In genomic region chr3:128152419-128153155, GRCh38 we compare ENCODE assay signal across 8 cellular contexts. TPM values are rescaled to one million over a fixed set of nuclear protein-coding genes. Genes with fewer than 3 reads are reported as not detected.
DNase-seq lines count a peak whose midpoint lies in the region; ATAC-seq and TF ChIP-seq lines count a peak whose summit lies in the region.

No MANE protein-coding gene starts in this region.

- ATAC-seq in CD4-positive, alpha-beta T cell (ENCODE audit: poor library complexity) = peak; percentile 76
- ATAC-seq in GM21447 (IDR thresholded peaks at IDR 0.05; ENCODE audit: unreplicated experiment) (no peak), GM21526 (IDR thresholded peaks at IDR 0.05; ENCODE audit: low FRiP score, unreplicated experiment) (no peak)

- peaks cover 8% of the 10 kb centered on the region for H3F3A ChIP-seq in SU-DHL-6 (ENCODE audit: insufficient read depth)

- peaks cover 40% of the 10 kb centered on the region for H3K4me1 Mint-ChIP-seq in CD4-positive, alpha-beta T cell (ENCODE audit: low read depth)
- H3K4me1 Mint-ChIP-seq in H9 = peaks cover 2 to 7% of the 10 kb centered on the region in 2 experiments

- no peak overlapping the region for H3K56ac ChIP-seq in H9 (ENCODE audit: insufficient read length, low read depth, low read length)

- no peaks in the 10 kb centered on the region for H3K23me2 ChIP-seq in H9 (ENCODE audit: insufficient read length, low read depth, low read length, poor library complexity, severe bottlenecking)

- H3K4ac ChIP-seq in H9 (ENCODE audit: low read depth, low read length) = no peak overlapping the region

- H3K18ac ChIP-seq in H9 (ENCODE audit: insufficient read length, low read depth, low read length) = no peak overlapping the region

- H4K20me1 ChIP-seq in H9 (ENCODE audit: control insufficient read depth, insufficient read depth, insufficient read length) (no peaks in the 10 kb centered on the region), SU-DHL-6 (ENCODE audit: low read depth, low read length) (no peaks in the 10 kb centered on the region)

- no peak overlapping the region for H2BK15ac ChIP-seq in H9 (ENCODE audit: low read depth, low read length)

- no peaks in the 10 kb centered on the region for H3K9me3 Mint-ChIP-seq in CD4-positive, alpha-beta T cell
- peaks cover 7 to 11% of the 10 kb centered on the region in 2 experiments; a peak in 4 of 5 replicates for H3K9me3 Mint-ChIP-seq in H9

- H2AK5ac ChIP-seq in H9 (ENCODE audit: insufficient read length, low read length) = no peak overlapping the region

- H3K4me3 Mint-ChIP-seq in CD4-positive, alpha-beta T cell = peak overlapping the region; percentile 87
- peak overlapping the region; percentile 75 to 89 for H3K4me3 Mint-ChIP-seq in H9

- intact Hi-C loops in CD4-positive, alpha-beta T cell (cut with DNase I, micrococcal nuclease) = loop anchor here (1.0 to 10.0 kb wide), 5 partner anchors 28 to 1678 kb away; partner anchors contain the start of genes ABTB1 (in 1 of the 2), RUVBL1 (in 1 of the 2), SEC61A1 (in 1 of the 2) and ZXDC (in 1 of the 2)

- H3K27ac Mint-ChIP-seq in CD4-positive, alpha-beta T cell = peak overlapping the region; percentile 84
- peak overlapping the region in 2 of 3 experiments; percentile 32 to 89; a peak in 3 of 7 replicates for H3K27ac Mint-ChIP-seq in H9

- H3K4me3 ChIP-seq in SU-DHL-6 (ENCODE audit: insufficient read depth, low read length, poor library complexity, severe bottlenecking) (peak overlapping the region; percentile 84), fibroblast of the aortic adventitia (ENCODE audit: low read depth, low read length) (peak overlapping the region; percentile 80)

- POLR2A ChIA-PET in CD4-positive, alpha-beta T cell (lab: Charles Lee) = interaction anchor here (0.5 to 2.9 kb wide), 6 partner anchors 25 to 1164 kb away, joined by 3 to 77 read pairs (median 3); partner anchors contain the start of gene RUVBL1

- CTCF ChIA-PET in CD4-positive, alpha-beta T cell (lab: Charles Lee) = interaction anchor here (1.6 to 2.5 kb wide), 2 partner anchors 29 to 77 kb away, joined by 8 to 10 read pairs; partner anchors contain the start of gene RUVBL1

- H3K9ac ChIP-seq in H9 (ENCODE audit: extremely low read depth, insufficient read length, low read length) (no peak overlapping the region), SU-DHL-6 (ENCODE audit: low read length) (peak overlapping the region; percentile 94)

- peak overlapping the region; percentile 32 for H3K4me2 ChIP-seq in H9 (ENCODE audit: insufficient read depth, insufficient read length, low read length)
- peak overlapping the region; percentile 69 for H3K4me2 ChIP-seq in SU-DHL-6 (ENCODE audit: low read depth, low read length, poor library complexity, severe bottlenecking)

- H3K14ac ChIP-seq in H9 (ENCODE audit: insufficient read depth, low read length) = no peak overlapping the region

- H3K79me2 ChIP-seq in H9 (ENCODE audit: insufficient read depth, low read length) (no peaks in the 10 kb centered on the region), SU-DHL-6 (ENCODE audit: insufficient read depth, low read length) (peaks cover 27% of the 10 kb centered on the region)

- no peak overlapping the region for H3T11ph ChIP-seq in H9 (ENCODE audit: low read length)

- peak in 1 of 10 experiments; percentile 65 for DNase-seq in CD4-positive, alpha-beta T cell
- DNase-seq in H9 = no peak
- DNase-seq in fibroblast of the aortic adventitia (ENCODE audit: low read depth) = no peak
- DNase-seq in pulmonary artery endothelial cell (ENCODE audit: low read depth, low spot score) = peak; percentile 22
- DNase-seq in T1000 (lab: John Stamatoyannopoulos, UW) = no peak

- no peaks in the 10 kb centered on the region for H3K9me3 ChIP-seq in CD4-positive, alpha-beta T cell (ENCODE audit: control insufficient read depth, low read length)
- H3K9me3 ChIP-seq in H9 (ENCODE audit: control insufficient read depth, low read depth, low read length) = no peaks in the 10 kb centered on the region
- H3K9me3 ChIP-seq in SU-DHL-6 (ENCODE audit: insufficient read depth, low read length) = no peaks in the 10 kb centered on the region

- H3K36me3 Mint-ChIP-seq in CD4-positive, alpha-beta T cell (ENCODE audit: low read depth) = peaks cover 30% of the 10 kb centered on the region
- H3K36me3 Mint-ChIP-seq in H9 (ENCODE audit: insufficient read depth in 1 of 3, low read depth in 3 of 3) = peaks cover 11 to 18% (median 13%) of the 10 kb centered on the region in 3 experiments

- no peaks in the 10 kb centered on the region for H3K27me3 Mint-ChIP-seq in CD4-positive, alpha-beta T cell
- peaks cover 23% of the 10 kb centered on the region for H3K27me3 Mint-ChIP-seq in H9 (ENCODE audit: low read depth)

- no peak overlapping the region for H4K8ac ChIP-seq in H9 (replicated peaks; ENCODE audit: insufficient read length, low read depth, low read length)

- H2BK120ac ChIP-seq in H9 (ENCODE audit: low read depth, low read length, poor library complexity, severe bottlenecking) = no peak overlapping the region

- no peaks in the 10 kb centered on the region; the same call in 1 of the 2 replicates for H3K36me3 ChIP-seq in SU-DHL-6 (ENCODE audit: low read length)

- H4K91ac ChIP-seq in H9 (ENCODE audit: insufficient read length, low read depth, low read length) = no peak overlapping the region

- no peak overlapping the region for H3K23ac ChIP-seq in H9 (ENCODE audit: insufficient read length, low read depth, low read length)

- no peak overlapping the region for H2BK5ac ChIP-seq in H9 (ENCODE audit: insufficient read length, low read length)

- H3K9me2 ChIP-seq in SU-DHL-6 (replicated peaks; ENCODE audit: insufficient read depth, low read length) = no peaks in the 10 kb centered on the region

- no peak overlapping the region for H4K5ac ChIP-seq in H9 (ENCODE audit: insufficient read length, low read depth, low read length)

- H3K27ac ChIP-seq in CD4-positive, alpha-beta T cell (ENCODE audit: low read depth, low read length) = peak overlapping the region; percentile 50
- H3K27ac ChIP-seq in H9 (ENCODE audit: insufficient read length, low read depth, low read length) = no peak overlapping the region
- peak overlapping the region; percentile 54; the same call in 1 of the 2 replicates for H3K27ac ChIP-seq in SU-DHL-6 (ENCODE audit: low read depth, low read length)

- no peak for TF ChIP-seq CTCF in CD4-positive, alpha-beta T cell (IDR thresholded peaks at IDR 0.05)
- TF ChIP-seq CTCF in H9 (conservative IDR thresholded peaks at IDR 0.05) (no peak), SU-DHL-6 (IDR thresholded peaks at IDR 0.05; ENCODE audit: insufficient read depth, low read length, poor library complexity, severe bottlenecking) (no peak), fibroblast of the aortic adventitia (IDR thresholded peaks at IDR 0.05; ENCODE audit: insufficient read depth, low read length) (no peak)

- H2AFZ ChIP-seq in H9 (ENCODE audit: low read length) = no peak overlapping the region
- peak overlapping the region; percentile 99 for H2AFZ ChIP-seq in SU-DHL-6 (ENCODE audit: low read depth, low read length, severe bottlenecking)

- no peaks in the 10 kb centered on the region for H3K4me1 ChIP-seq in H9 (ENCODE audit: insufficient read depth, low read length)

- H3K27me3 ChIP-seq in CD4-positive, alpha-beta T cell (ENCODE audit: control insufficient read depth, insufficient read depth, low read length) = no peaks in the 10 kb centered on the region
- H3K27me3 ChIP-seq in H9 (ENCODE audit: insufficient read depth, low read length) (no peaks in the 10 kb centered on the region), SU-DHL-6 (ENCODE audit: low read length) (no peaks in the 10 kb centered on the region)

- H2BK20ac ChIP-seq in H9 (ENCODE audit: low read depth, low read length, poor library complexity, severe bottlenecking) = no peak overlapping the region

- no peaks in the 10 kb centered on the region for H3K79me1 ChIP-seq in H9 (ENCODE audit: insufficient read depth, low read depth, low read length, poor library complexity, severe bottlenecking)

- no peak overlapping the region for H2BK12ac ChIP-seq in H9 (ENCODE audit: insufficient read length, low read depth, low read length)

- WGBS in H9 (ENCODE audit: extremely low coverage, insufficient read length, low lambda C conversion rate) = no CpG with 5 or more reads among the region's 29 CpGs

RNA-seq across cellular contexts. Expression of gene EEFSEC, which starts 0.7 kb away (rescaled TPM):
- total RNA-seq in CD4-positive, alpha-beta T cell = 10 to 100 TPM; 13.1 to 13.9 TPM
- total RNA-seq in H9 (2021) (9.5 and 10.2 TPM in 2 replicates), fibroblast of the aortic adventitia (ENCODE audit: low replicate concordance) (2.9 and 8.1 TPM in 2 replicates), pulmonary artery endothelial cell (4.5 and 4.8 TPM in 2 replicates)

RNA-seq across cellular contexts. Expression of gene RUVBL1, which starts 29.0 kb away (rescaled TPM):
- 1 to 10 TPM; 5.6 to 7.7 TPM for total RNA-seq in CD4-positive, alpha-beta T cell
- total RNA-seq in H9 (2021) (99.6 and 99.7 TPM in 2 replicates), fibroblast of the aortic adventitia (ENCODE audit: low replicate concordance) (47.8 and 50.6 TPM in 2 replicates), pulmonary artery endothelial cell (92.8 and 110 TPM in 2 replicates)
